17 cellular contexts compared by ENCODE assay signal in genomic region chr20:7152071-7152470, GRCh38.
DNase-seq lines count a peak whose midpoint lies in the region; TF ChIP-seq lines count a peak whose summit lies in the region.
"Had no signal": no experiment of that assay in that cellular context is flagged by ENCODE, and none has a peak within 500 bp of the region (broad histone marks: within the 10 kb centered on the region; RNA-seq: fewer than 3 reads in every experiment).

No MANE protein-coding gene starts in this region.

- dilution Hi-C loops in mammary epithelial cell (cut with HindIII; ENCODE audit: low sequenced_read_pairs), result no loop called here

- DNase-seq in NCI-H510A treated with DMSO at 0.1 percent for 48 hours (lab: John Stamatoyannopoulos, UW) (peak; percentile 35), NCI-H510A (lab: John Stamatoyannopoulos, UW) (no peak), mammary epithelial cell (peak; percentile 30), fibroblast of pulmonary artery (ENCODE audit: low read depth) (peak; percentile 43), retinal pigment epithelial cell (ENCODE audit: low read depth) (peak; percentile 43), occipital lobe (lab: John Stamatoyannopoulos, UW) (no peak), T1000 (lab: John Stamatoyannopoulos, UW) (no peak)
- no peak for DNase-seq in activated T-helper 1 cell treated with anti-CD3 and anti-CD28 coated beads, Interleukin-12 subunit alpha, Interleukin-12 subunit beta, Interleukin-2, Interleukin-4 antibody, amounts not matched to agents 30 ng/mL and 10 ng/mL and 1 ng/mL, durations not matched to agents 14 hours and 24 hours and 36 hours (ENCODE audit: low spot score)
- DNase-seq: 8988T, HCEC 1CT, KBM-7, NCI-H1105 treated with DMSO at 0.1 percent for 48 hours, NCI-H187, NCI-H526 treated with DMSO at 0.1 percent for 48 hours, PC-9 had no signal

- no peaks in the 10 kb centered on the region for H3K36me3 Mint-ChIP-seq in activated T-helper 1 cell treated with anti-CD3 and anti-CD28 coated beads, Interleukin-12 subunit alpha, Interleukin-12 subunit beta, Interleukin-2, Interleukin-4 antibody, amounts not matched to agents 30 ng/mL and 10 ng/mL and 1 ng/mL, durations not matched to agents 14 hours and 24 hours and 36 hours (ENCODE audit: low read depth)

- no peaks in the 10 kb centered on the region for H3K79me2 ChIP-seq in mammary epithelial cell (ENCODE audit: insufficient read depth, low read length)

- intact Hi-C loops in mammary epithelial cell (cut with micrococcal nuclease), result no loop called here
- intact Hi-C loops in activated T-helper 1 cell treated with anti-CD3 and anti-CD28 coated beads, Interleukin-12 subunit alpha, Interleukin-12 subunit beta, Interleukin-2, Interleukin-4 antibody, amounts not matched to agents 30 ng/mL and 10 ng/mL and 1 ng/mL, durations not matched to agents 14 hours and 24 hours and 36 hours (cut with micrococcal nuclease), result no loop called here

- in situ Hi-C loops in mammary epithelial cell (cut with MboI; ENCODE audit: low sequenced_read_pairs in 2 of 2), result no loop called here

- H3K27me3 ChIP-seq in mammary epithelial cell (ENCODE audit: insufficient read depth, low read length), result no peaks in the 10 kb centered on the region

- H3K4me1 ChIP-seq in mammary epithelial cell (ENCODE audit: insufficient read depth, low read length), result peaks cover 19% of the 10 kb centered on the region

- BruUV-seq in mammary epithelial cell (replicated peaks; lab: Mats Ljungman, UMichigan), result no TSS peak

- no peaks in the 10 kb centered on the region for H4K20me1 ChIP-seq in mammary epithelial cell (ENCODE audit: insufficient read depth, low read length)

- no peak overlapping the region for H3K9ac ChIP-seq in mammary epithelial cell (ENCODE audit: insufficient read depth, low read length)

- peak overlapping the region; percentile 21 for H3K27ac ChIP-seq in mammary epithelial cell (ENCODE audit: insufficient read depth, low read depth, low read length)
- H3K27ac ChIP-seq: C4-2B, PC-9 had no signal

- no peak overlapping the region for H2AFZ ChIP-seq in mammary epithelial cell (ENCODE audit: low read depth, low read length)
- H2AFZ ChIP-seq: PC-9 had no signal

- CTCF ChIA-PET in mammary epithelial cell (lab: Charles Lee; ENCODE audit: low non-redundant PET), result no interaction called here

- H3K4me3 Mint-ChIP-seq in activated T-helper 1 cell treated with anti-CD3 and anti-CD28 coated beads, Interleukin-12 subunit alpha, Interleukin-12 subunit beta, Interleukin-2, Interleukin-4 antibody, amounts not matched to agents 30 ng/mL and 10 ng/mL and 1 ng/mL, durations not matched to agents 14 hours and 24 hours and 36 hours, result no peak overlapping the region

- no peaks in the 10 kb centered on the region for H3K4me1 Mint-ChIP-seq in activated T-helper 1 cell treated with anti-CD3 and anti-CD28 coated beads, Interleukin-12 subunit alpha, Interleukin-12 subunit beta, Interleukin-2, Interleukin-4 antibody, amounts not matched to agents 30 ng/mL and 10 ng/mL and 1 ng/mL, durations not matched to agents 14 hours and 24 hours and 36 hours (ENCODE audit: low read depth)

- no peaks in the 10 kb centered on the region for H3K27me3 Mint-ChIP-seq in activated T-helper 1 cell treated with anti-CD3 and anti-CD28 coated beads, Interleukin-12 subunit alpha, Interleukin-12 subunit beta, Interleukin-2, Interleukin-4 antibody, amounts not matched to agents 30 ng/mL and 10 ng/mL and 1 ng/mL, durations not matched to agents 14 hours and 24 hours and 36 hours (ENCODE audit: insufficient read depth)

- H3K36me3 ChIP-seq in mammary epithelial cell (ENCODE audit: insufficient read depth, low read length), result no peaks in the 10 kb centered on the region

- H3K4me3 ChIP-seq in mammary epithelial cell (replicated peaks in 1 of 3; ENCODE audit: insufficient read depth in 1 of 3, low read depth in 2 of 3, low read length in 3 of 3) (no peak overlapping the region), fibroblast of pulmonary artery (replicated peaks; ENCODE audit: low read depth, low read length) (no peak overlapping the region), retinal pigment epithelial cell (ENCODE audit: low read length) (no peak overlapping the region)
- H3K4me3 ChIP-seq: GM12878, PC-9 had no signal

- H3K4me2 ChIP-seq in mammary epithelial cell (ENCODE audit: insufficient read depth, low read depth, low read length), result peak overlapping the region; percentile 32
- H3K4me2 ChIP-seq: PC-9 had no signal

- no peaks in the 10 kb centered on the region for H3K9me3 ChIP-seq in mammary epithelial cell (replicated peaks; ENCODE audit: insufficient read depth, low read length)

- no peak for TF ChIP-seq CTCF in mammary epithelial cell (conservative IDR thresholded peaks at IDR 0.05 in 1 of 2, IDR thresholded peaks at IDR 0.05 in 1 of 2; ENCODE audit: extremely low read depth in 1 of 2, insufficient read depth in 1 of 2, low read depth in 1 of 2, low read length in 2 of 2)
- no peak for TF ChIP-seq CTCF in fibroblast of pulmonary artery (IDR thresholded peaks at IDR 0.05; ENCODE audit: low read length, missing control alignments)
- no peak for TF ChIP-seq CTCF in retinal pigment epithelial cell (conservative IDR thresholded peaks at IDR 0.05; ENCODE audit: low read depth, low read length)

- peaks cover 4% of the 10 kb centered on the region for H3K9me3 Mint-ChIP-seq in activated T-helper 1 cell treated with anti-CD3 and anti-CD28 coated beads, Interleukin-12 subunit alpha, Interleukin-12 subunit beta, Interleukin-2, Interleukin-4 antibody, amounts not matched to agents 30 ng/mL and 10 ng/mL and 1 ng/mL, durations not matched to agents 14 hours and 24 hours and 36 hours

- no peak overlapping the region for H3K27ac Mint-ChIP-seq in activated T-helper 1 cell treated with anti-CD3 and anti-CD28 coated beads, Interleukin-12 subunit alpha, Interleukin-12 subunit beta, Interleukin-2, Interleukin-4 antibody, amounts not matched to agents 30 ng/mL and 10 ng/mL and 1 ng/mL, durations not matched to agents 14 hours and 24 hours and 36 hours

Comparison
In these comparisons a context has a peak if more than half of its experiments do, and no peak if none do; other contexts are left out.
1. DNase-seq: peak in NCI-H510A treated with DMSO at 0.1 percent for 48 hours (single experiment), mammary epithelial cell (single experiment), fibroblast of pulmonary artery (single experiment) and retinal pigment epithelial cell (single experiment); none in NCI-H510A (single experiment), occipital lobe (single experiment), T1000 (single experiment) and activated T-helper 1 cell treated with anti-CD3 and anti-CD28 coated beads, Interleukin-12 subunit alpha, Interleukin-12 subunit beta, Interleukin-2, Interleukin-4 antibody, amounts not matched to agents 30 ng/mL and 10 ng/mL and 1 ng/mL, durations not matched to agents 14 hours and 24 hours and 36 hours (single experiment).